26 cellular contexts compared by ENCODE assay signal in genomic region chr5:95826949-95827595, GRCh38. TPM values are rescaled to one million over a fixed set of nuclear protein-coding genes. Genes with fewer than 3 reads are reported as not detected.
DNase-seq lines count a peak whose midpoint lies in the region; ATAC-seq, FAIRE-seq and TF ChIP-seq lines count a peak whose summit lies in the region.
"Had no signal": no experiment of that assay in that cellular context is flagged by ENCODE, and none has a peak within 500 bp of the region (broad histone marks: within the 10 kb centered on the region; RNA-seq: fewer than 3 reads in every experiment).

No MANE protein-coding gene starts in this region.

- H3K36me3 Mint-ChIP-seq in Caco-2 (ENCODE audit: insufficient read depth, unreplicated experiment) (peaks cover 5% of the 10 kb centered on the region), T-helper 17 cell (ENCODE audit: low read depth) (peaks cover 7% of the 10 kb centered on the region)
- no peaks in the 10 kb centered on the region for H3K36me3 Mint-ChIP-seq in activated CD4-positive, alpha-beta memory T cell treated with anti-CD3 and anti-CD28 coated beads, Interleukin-2, amount 10 ng/mL, durations not matched to agents 7 days and 5 days (ENCODE audit: low read depth)

- H3K36me3 ChIP-seq in Caco-2 (ENCODE audit: control insufficient read depth, insufficient read depth, low read length), result no peaks in the 10 kb centered on the region
- H3K36me3 ChIP-seq in liver (ENCODE audit: control insufficient read depth in 4 of 4, insufficient read depth in 3 of 4, low read depth in 1 of 4, low read length in 3 of 4), result no peaks in the 10 kb centered on the region
- no peaks in the 10 kb centered on the region for H3K36me3 ChIP-seq in small intestine (ENCODE audit: control insufficient read depth in 2 of 2, insufficient read depth in 2 of 2, low read length in 2 of 2)
- H3K36me3 ChIP-seq: cardiac muscle cell, thyroid gland had no signal

- peaks cover 28% of the 10 kb centered on the region for H3K4me1 ChIP-seq in Caco-2
- peaks cover 0 to 53% (median 35%) of the 10 kb centered on the region in 4 donors for H3K4me1 ChIP-seq in liver (ENCODE audit: control insufficient read depth in 4 of 4, insufficient read depth in 4 of 4, low read length in 3 of 4)
- H3K4me1 ChIP-seq in small intestine (ENCODE audit: control insufficient read depth in 2 of 2, insufficient read depth in 1 of 2, low read depth in 1 of 2, low read length in 1 of 2), result peaks cover 11 to 12% of the 10 kb centered on the region in 2 donors

- no peak for TF ChIP-seq CTCF in Caco-2 (IDR thresholded peaks at IDR 0.05; ENCODE audit: insufficient read depth in 1 of 2, low read depth in 1 of 2, low read length in 1 of 2, severe bottlenecking in 1 of 2, unreplicated experiment in 1 of 2)
- no peak for TF ChIP-seq CTCF in liver (IDR thresholded peaks at IDR 0.05; ENCODE audit: low read depth, low read length, missing input control)

- peak overlapping the region in 1 of 2 donors; percentile 34 for H3K9ac ChIP-seq in liver (ENCODE audit: low read depth in 1 of 2, low read length in 2 of 2)

- no peaks in the 10 kb centered on the region for H3K27me3 Mint-ChIP-seq in Caco-2 (ENCODE audit: insufficient read depth, unreplicated experiment)
- H3K27me3 Mint-ChIP-seq in T-helper 17 cell, result no peaks in the 10 kb centered on the region
- no peaks in the 10 kb centered on the region for H3K27me3 Mint-ChIP-seq in activated CD4-positive, alpha-beta memory T cell treated with anti-CD3 and anti-CD28 coated beads, Interleukin-2, amount 10 ng/mL, durations not matched to agents 7 days and 5 days

- TF ChIP-seq RAD21 in liver (IDR thresholded peaks at IDR 0.05), result peak; percentile 60 to 72

- H3K27me3 ChIP-seq in Caco-2 (replicated peaks; ENCODE audit: control insufficient read depth, insufficient read depth, low read length), result no peaks in the 10 kb centered on the region
- no peaks in the 10 kb centered on the region for H3K27me3 ChIP-seq in liver (ENCODE audit: control insufficient read depth in 4 of 4, insufficient read depth in 4 of 4, low read length in 3 of 4)
- no peaks in the 10 kb centered on the region for H3K27me3 ChIP-seq in small intestine (ENCODE audit: control insufficient read depth in 2 of 2, insufficient read depth in 2 of 2, low read length in 2 of 2)
- H3K27me3 ChIP-seq: cardiac muscle cell, thyroid gland had no signal

- no peak overlapping the region for H3K4me3 ChIP-seq in Caco-2 (ENCODE audit: low read depth, low read length)
- H3K4me3 ChIP-seq in liver (ENCODE audit: low read depth in 1 of 3, low read length in 3 of 3), result peak overlapping the region in 2 of 3 donors; percentile 13 to 36
- no peak overlapping the region for H3K4me3 ChIP-seq in small intestine (ENCODE audit: low read depth in 1 of 2, low read length in 2 of 2)
- H3K4me3 ChIP-seq: cardiac muscle cell, smooth muscle cell, thyroid gland had no signal

- H3K27ac ChIP-seq in liver (ENCODE audit: low read depth in 1 of 2, low read length in 2 of 2) (peak overlapping the region; percentile 91 to 94), small intestine (ENCODE audit: low read depth in 1 of 2, low read length in 1 of 2) (peak overlapping the region; percentile 79)
- H3K27ac ChIP-seq: cardiac muscle cell, epithelial cell of prostate, thyroid gland had no signal

- WGBS in liver, result 30% methylated on average over 9 of the region's 9 CpGs
- WGBS in small intestine, 3 donors, result 25 to 69% (median 55%) methylated on average over 9 of the region's 9 CpGs

- peaks cover 25% of the 10 kb centered on the region for H3K4me1 Mint-ChIP-seq in Caco-2 (ENCODE audit: low read depth, unreplicated experiment)
- peaks cover 39% of the 10 kb centered on the region for H3K4me1 Mint-ChIP-seq in T-helper 17 cell
- H3K4me1 Mint-ChIP-seq in activated CD4-positive, alpha-beta memory T cell treated with anti-CD3 and anti-CD28 coated beads, Interleukin-2, amount 10 ng/mL, durations not matched to agents 7 days and 5 days, result peaks cover 41% of the 10 kb centered on the region

- DNase-seq in Caco-2, result no peak
- no peak for DNase-seq in T-helper 17 cell
- DNase-seq in small intestine, result peak; percentile 97
- DNase-seq in cortex of kidney (lab: John Stamatoyannopoulos, UW), result no peak
- DNase-seq in activated CD4-positive, alpha-beta memory T cell treated with anti-CD3 and anti-CD28 coated beads, Interleukin-2, amount 10 ng/mL, durations not matched to agents 7 days and 5 days, result no peak
- DNase-seq in stimulated activated CD8-positive, alpha-beta memory T cell treated with anti-CD3 and anti-CD28 coated beads, Interleukin-4, amount 100 ng/mL, for 48 hours, result no peak
- DNase-seq: activated CD4-positive, alpha-beta T cell treated with anti-CD3 and anti-CD28 coated beads, Interleukin-2, amount 50 U/mL, for 4 hours; activated naive CD4-positive, alpha-beta T cell treated with Interleukin-2 at 50 U/mL for 16 hours; activated T-cell treated with anti-CD3 and anti-CD28 coated beads for 4 hours; anterior cingulate cortex; left ventricle myocardium superior; NCI-H1105; NCI-H2081; NCI-H345; nucleus accumbens; Right ventricle myocardium superior; stimulated activated CD4-positive, alpha-beta T cell treated with anti-CD3 and anti-CD28 coated beads, Interleukin-2, amount 100 ng/mL, for 48 hours; stimulated activated naive CD8-positive, alpha-beta T cell treated with anti-CD3 and anti-CD28 coated beads, Interleukin-15, Interleukin-2, amounts not matched to agents 100 U/mL and 50 U/mL, for 24 hours; thyroid gland had no signal

- ATAC-seq in T-helper 17 cell (no peak), GM18907 (IDR thresholded peaks at IDR 0.05; ENCODE audit: unreplicated experiment) (no peak)
- ATAC-seq: left ventricle myocardium superior; stimulated activated naive CD8-positive, alpha-beta T cell treated with anti-CD3 and anti-CD28 coated beads, Interleukin-15, Interleukin-2, amounts not matched to agents 100 U/mL and 50 U/mL, for 24 hours had no signal

- CTCF ChIA-PET in Caco-2 (lab: Charles Lee), result no interaction called here
- CTCF ChIA-PET in activated CD4-positive, alpha-beta memory T cell treated with anti-CD3 and anti-CD28 coated beads, Interleukin-2, amount 10 ng/mL, durations not matched to agents 7 days and 5 days (lab: Charles Lee), result interaction anchor here (1.8 kb wide), 1 partner anchor 46 kb away, joined by 8 read pairs; no protein-coding TSS in a partner anchor

- no peaks in the 10 kb centered on the region for H3K9me3 Mint-ChIP-seq in Caco-2 (ENCODE audit: unreplicated experiment)
- H3K9me3 Mint-ChIP-seq in activated CD4-positive, alpha-beta memory T cell treated with anti-CD3 and anti-CD28 coated beads, Interleukin-2, amount 10 ng/mL, durations not matched to agents 7 days and 5 days, result no peaks in the 10 kb centered on the region

- BruUV-seq in Caco-2 (replicated peaks; lab: Mats Ljungman, UMichigan), result no TSS peak

- no peak for FAIRE-seq in small intestine (lab: Jason Lieb, UNC)
- FAIRE-seq: GM12891, TTC549 had no signal

- POLR2A ChIA-PET in Caco-2 (lab: Charles Lee), result no interaction called here
- POLR2A ChIA-PET in activated CD4-positive, alpha-beta memory T cell treated with anti-CD3 and anti-CD28 coated beads, Interleukin-2, amount 10 ng/mL, durations not matched to agents 7 days and 5 days (lab: Charles Lee), result no interaction called here

- peak overlapping the region; percentile 11 for H3K27ac Mint-ChIP-seq in Caco-2 (ENCODE audit: unreplicated experiment)
- H3K27ac Mint-ChIP-seq in T-helper 17 cell, result peak overlapping the region; percentile 6
- no peak overlapping the region for H3K27ac Mint-ChIP-seq in activated CD4-positive, alpha-beta memory T cell treated with anti-CD3 and anti-CD28 coated beads, Interleukin-2, amount 10 ng/mL, durations not matched to agents 7 days and 5 days

- intact Hi-C loops in Caco-2 (cut with micrococcal nuclease; ENCODE audit: unreplicated experiment), result loop anchor here (10.0 kb wide), 1 partner anchor 1278 kb away; no protein-coding TSS in a partner anchor

- H3K9me3 ChIP-seq in Caco-2, result no peaks in the 10 kb centered on the region
- H3K9me3 ChIP-seq in T-helper 17 cell (ENCODE audit: control insufficient read depth, low read length, poor library complexity, severe bottlenecking), result no peaks in the 10 kb centered on the region
- no peaks in the 10 kb centered on the region for H3K9me3 ChIP-seq in liver (ENCODE audit: control insufficient read depth in 4 of 4, low read length in 3 of 4)
- H3K9me3 ChIP-seq in small intestine (ENCODE audit: control insufficient read depth, low read depth), result no peaks in the 10 kb centered on the region
- H3K9me3 ChIP-seq: thyroid gland had no signal

- H3K4me3 Mint-ChIP-seq in Caco-2 (ENCODE audit: unreplicated experiment) (no peak overlapping the region), T-helper 17 cell (no peak overlapping the region)
- no peak overlapping the region for H3K4me3 Mint-ChIP-seq in activated CD4-positive, alpha-beta memory T cell treated with anti-CD3 and anti-CD28 coated beads, Interleukin-2, amount 10 ng/mL, durations not matched to agents 7 days and 5 days

TF ChIP-seq in liver, 16 proteins besides CTCF, POLR2A, EP300 and RAD21 (continues in another document):
- peak; percentile 68 for TF ChIP-seq NR2F2 (IDR thresholded peaks at IDR 0.05)

RNA-seq across cellular contexts. Expression of gene GLRX, which starts 4.5 kb away (rescaled TPM):
- 17.9 and 26.4 TPM in 2 replicates for total RNA-seq in Caco-2 (2022)
- total RNA-seq in T-helper 17 cell, result 10 to 100 TPM; 32.0 to 51.9 TPM
- total RNA-seq in liver, result 10 to 100 TPM; 48.2 to 61.8 TPM
- 100 to 1,000 TPM; 152 to 187 TPM for polyA plus RNA-seq in liver
- polyA plus RNA-seq in small intestine, result 100 to 1,000 TPM; 166 to 968 (median 721) TPM
- total RNA-seq in activated CD4-positive, alpha-beta memory T cell treated with anti-CD3 and anti-CD28 coated beads, Interleukin-2, amount 10 ng/mL, durations not matched to agents 7 days and 5 days, result 10 to 100 TPM; 71.6 to 72.5 TPM

Comparison
In these comparisons a context has a peak if more than half of its experiments do, and no peak if none do; other contexts are left out.
1. H3K4me3 ChIP-seq: peak in liver (2 of 3); none in Caco-2 (single experiment) and small intestine (0 of 2).